10 cellular contexts compared by ENCODE assay signal in the genomic region with DNA sequence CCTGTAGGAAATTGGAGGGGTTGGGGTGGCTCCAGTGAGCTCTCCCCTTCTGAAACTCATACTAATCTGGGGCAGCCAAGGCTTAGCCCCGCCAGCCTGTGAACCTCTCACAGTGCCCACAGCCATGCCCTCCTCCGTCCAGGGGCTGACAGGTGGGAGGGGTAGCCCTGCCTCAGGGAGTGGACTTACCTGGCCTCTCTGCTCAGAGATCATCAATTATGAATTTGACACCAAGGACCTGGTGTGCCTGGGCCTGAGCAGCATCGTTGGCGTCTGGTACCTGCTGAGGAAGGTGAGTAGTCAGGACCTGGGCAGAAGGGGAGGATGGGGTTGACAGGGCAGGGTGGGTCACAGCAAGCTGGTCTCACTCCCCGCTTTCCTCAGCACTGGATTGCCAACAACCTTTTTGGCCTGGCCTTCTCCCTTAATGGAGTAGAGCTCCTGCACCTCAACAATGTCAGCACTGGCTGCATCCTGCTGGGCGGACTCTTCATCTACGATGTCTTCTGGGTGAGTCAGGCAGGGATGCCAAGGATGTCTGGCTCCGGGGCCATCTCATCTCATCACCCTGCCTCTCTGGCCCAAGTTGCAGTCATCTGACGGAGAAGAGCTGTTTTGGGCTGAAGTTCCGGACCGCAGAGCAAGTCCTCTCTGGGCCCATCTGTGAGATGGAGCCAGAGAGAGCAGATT. TPM values are rescaled to one million over a fixed set of nuclear protein-coding genes. Genes with fewer than 3 reads are reported as not detected.
DNase-seq lines count a peak whose midpoint lies in the region; ATAC-seq and TF ChIP-seq lines count a peak whose summit lies in the region.
"Had no signal": no experiment of that assay in that cellular context is flagged by ENCODE, and none has a peak within 500 bp of the region (broad histone marks: within the 10 kb centered on the region; RNA-seq: fewer than 3 reads in every experiment).

No MANE protein-coding gene starts in this region.

- no peaks in the 10 kb centered on the region for H3K27me3 Mint-ChIP-seq in activated T-cell treated with anti-CD3 and anti-CD28 coated beads, Interleukin-2, amount 50 U/mL, for 24 hours

- no TSS peak for BruUV-seq in mammary epithelial cell (replicated peaks; lab: Mats Ljungman, UMichigan)

- H3K9me2 ChIP-seq in OCI-LY1 (ENCODE audit: low read depth, low read length), result no peaks in the 10 kb centered on the region

- WGBS in mammary epithelial cell (ENCODE audit: low coverage, missing lambda C conversion rate), result 80% methylated on average over 7 of the region's 11 CpGs

- intact Hi-C loops in mammary epithelial cell (cut with micrococcal nuclease), result no loop called here

- CTCF ChIA-PET in mammary epithelial cell (lab: Charles Lee; ENCODE audit: low non-redundant PET), result no interaction called here

- no peak overlapping the region for H3K27ac ChIP-seq in OCI-LY1 (ENCODE audit: low read depth, low read length, poor library complexity, severe bottlenecking)
- H3K27ac ChIP-seq in mammary epithelial cell (ENCODE audit: insufficient read depth, low read depth, low read length), result no peak overlapping the region

- H3F3A ChIP-seq in OCI-LY1 (ENCODE audit: insufficient read depth, low read length), result no peaks in the 10 kb centered on the region

- H3K9ac ChIP-seq in OCI-LY1 (ENCODE audit: low read length) (peak overlapping the region; percentile 91), mammary epithelial cell (ENCODE audit: insufficient read depth, low read length) (no peak overlapping the region), skeletal muscle satellite cell (ENCODE audit: low read depth, low read length) (peak overlapping the region; percentile 86)

- H3K27ac Mint-ChIP-seq in activated T-cell treated with anti-CD3 and anti-CD28 coated beads, Interleukin-2, amount 50 U/mL, for 24 hours, result peak overlapping the region; percentile 96

- H3K4me2 ChIP-seq in OCI-LY1 (ENCODE audit: low read length), result peak overlapping the region; percentile 96
- H3K4me2 ChIP-seq in mammary epithelial cell (ENCODE audit: insufficient read depth, low read depth, low read length), result peak overlapping the region; percentile 75
- peak overlapping the region; percentile 77 for H3K4me2 ChIP-seq in skeletal muscle satellite cell (ENCODE audit: low read length)

- ATAC-seq in GM21515 (IDR thresholded peaks at IDR 0.05; ENCODE audit: unreplicated experiment), result no peak
- ATAC-seq in HG02678 (IDR thresholded peaks at IDR 0.05; ENCODE audit: unreplicated experiment), result no peak
- ATAC-seq: body of pancreas, right cardiac atrium had no signal

- no peaks in the 10 kb centered on the region for H3K9me3 ChIP-seq in OCI-LY1 (ENCODE audit: low read length)
- no peaks in the 10 kb centered on the region for H3K9me3 ChIP-seq in mammary epithelial cell (replicated peaks; ENCODE audit: insufficient read depth, low read length)
- H3K9me3 ChIP-seq in skeletal muscle satellite cell (replicated peaks; ENCODE audit: low read length), result no peaks in the 10 kb centered on the region
- H3K9me3 ChIP-seq: body of pancreas had no signal

- H3K4me3 Mint-ChIP-seq in activated T-cell treated with anti-CD3 and anti-CD28 coated beads, Interleukin-2, amount 50 U/mL, for 24 hours, result peak overlapping the region; percentile 90

- H3K4me3 ChIP-seq in OCI-LY1 (ENCODE audit: low read depth, low read length, poor library complexity, severe bottlenecking) (peak overlapping the region; percentile 77), mammary epithelial cell (replicated peaks in 1 of 3; ENCODE audit: insufficient read depth in 1 of 3, low read depth in 2 of 3, low read length in 3 of 3) (no peak overlapping the region), skeletal muscle satellite cell (ENCODE audit: low read length) (no peak overlapping the region)
- H3K4me3 ChIP-seq: body of pancreas had no signal

- in situ Hi-C loops in mammary epithelial cell (cut with MboI; ENCODE audit: low sequenced_read_pairs in 2 of 2), result no loop called here

- TF ChIP-seq CTCF in OCI-LY1 (IDR thresholded peaks at IDR 0.05; ENCODE audit: low read length) (no peak), mammary epithelial cell (conservative IDR thresholded peaks at IDR 0.05 in 1 of 2, IDR thresholded peaks at IDR 0.05 in 1 of 2; ENCODE audit: extremely low read depth in 1 of 2, insufficient read depth in 1 of 2, low read depth in 1 of 2, low read length in 2 of 2) (no peak)

- H3K79me2 ChIP-seq in OCI-LY1 (ENCODE audit: insufficient read depth, low read length) (peaks cover 13% of the 10 kb centered on the region), mammary epithelial cell (ENCODE audit: insufficient read depth, low read length) (peaks cover 40% of the 10 kb centered on the region)

- H3K4me1 ChIP-seq in OCI-LY1 (ENCODE audit: insufficient read depth, low read length, severe bottlenecking) (peaks cover 20% of the 10 kb centered on the region), mammary epithelial cell (ENCODE audit: insufficient read depth, low read length) (peaks cover 9% of the 10 kb centered on the region), skeletal muscle satellite cell (ENCODE audit: control insufficient read depth, insufficient read depth, low read length) (peaks cover 49% of the 10 kb centered on the region)

- dilution Hi-C loops in mammary epithelial cell (cut with HindIII; ENCODE audit: low sequenced_read_pairs), result no loop called here

- H3K27me3 ChIP-seq in OCI-LY1 (ENCODE audit: insufficient read depth, low read length) (no peaks in the 10 kb centered on the region), mammary epithelial cell (ENCODE audit: insufficient read depth, low read length) (no peaks in the 10 kb centered on the region), skeletal muscle satellite cell (ENCODE audit: control insufficient read depth, insufficient read depth, low read length) (no peaks in the 10 kb centered on the region)
- H3K27me3 ChIP-seq: body of pancreas had no signal

- H3K36me3 Mint-ChIP-seq in activated T-cell treated with anti-CD3 and anti-CD28 coated beads, Interleukin-2, amount 50 U/mL, for 24 hours (ENCODE audit: low read depth), result peaks cover 92% of the 10 kb centered on the region

- H3K4me1 Mint-ChIP-seq in activated T-cell treated with anti-CD3 and anti-CD28 coated beads, Interleukin-2, amount 50 U/mL, for 24 hours (ENCODE audit: low read depth), result peaks cover 28% of the 10 kb centered on the region

- no peaks in the 10 kb centered on the region for H3K9me3 Mint-ChIP-seq in activated T-cell treated with anti-CD3 and anti-CD28 coated beads, Interleukin-2, amount 50 U/mL, for 24 hours

- no peaks in the 10 kb centered on the region for H4K20me1 ChIP-seq in OCI-LY1 (ENCODE audit: insufficient read depth, low read length)
- H4K20me1 ChIP-seq in mammary epithelial cell (ENCODE audit: insufficient read depth, low read length), result no peaks in the 10 kb centered on the region

- no peak overlapping the region for H2AFZ ChIP-seq in OCI-LY1 (ENCODE audit: low read length)
- no peak overlapping the region for H2AFZ ChIP-seq in mammary epithelial cell (ENCODE audit: low read depth, low read length)

- H3K36me3 ChIP-seq in OCI-LY1 (ENCODE audit: insufficient read depth, low read length) (peaks cover 79% of the 10 kb centered on the region), mammary epithelial cell (ENCODE audit: insufficient read depth, low read length) (peaks cover 14% of the 10 kb centered on the region), skeletal muscle satellite cell (ENCODE audit: insufficient read depth, low read length) (peaks cover 74% of the 10 kb centered on the region)

- DNase-seq in activated T-cell treated with anti-CD3 and anti-CD28 coated beads, Interleukin-2, amount 50 U/mL, for 24 hours, result no peak
- DNase-seq in activated T-cell treated with anti-CD3 and anti-CD28 coated beads for 4 hours (no peak), mammary epithelial cell (no peak), cerebellar nuclear complex (lab: John Stamatoyannopoulos, UW) (no peak)
- DNase-seq: body of pancreas had no signal

RNA-seq across cellular contexts. Expression of a gene that starts 34.7 kb away (rescaled TPM):
- total RNA-seq in mammary epithelial cell, result 100 to 1,000 TPM in 1 of 2 donors, 10 to 100 TPM in 1; 65.2 to 184 TPM
- 160 TPM for polyA plus RNA-seq in mammary epithelial cell
- 137 TPM for polyA minus RNA-seq in mammary epithelial cell
- total RNA-seq in skeletal muscle satellite cell (2012; rRNA removed), result 96.8 and 131 TPM in 2 replicates

RNA-seq across cellular contexts. Expression of a gene that starts 56.1 kb away (rescaled TPM):
- 10 to 100 TPM; 66.2 to 86.1 TPM for total RNA-seq in mammary epithelial cell
- polyA plus RNA-seq in mammary epithelial cell, result 206 TPM
- polyA minus RNA-seq in mammary epithelial cell, result 20.0 TPM
- 159 and 207 TPM in 2 replicates for total RNA-seq in skeletal muscle satellite cell (2012; rRNA removed)
